In the genomic region with DNA sequence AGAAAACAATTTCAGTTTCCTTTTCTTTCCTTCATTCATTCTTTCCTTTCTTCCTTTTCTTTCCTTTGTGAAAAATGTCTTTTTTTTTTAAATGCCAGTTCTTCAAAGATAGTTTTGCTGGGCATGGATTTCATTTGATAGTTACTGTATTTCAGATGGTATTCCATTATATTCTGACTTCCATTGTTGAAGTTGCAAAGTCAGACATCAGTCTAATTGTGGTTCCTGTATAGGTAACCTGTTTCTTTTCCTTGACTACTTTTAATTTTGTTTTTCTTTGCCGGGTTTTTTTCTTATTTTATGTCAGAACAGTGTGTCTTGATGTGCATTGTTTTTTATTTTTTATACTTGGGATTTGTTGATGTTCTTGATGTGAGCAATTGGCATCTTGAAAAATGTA, we compare ENCODE assay signal across 18 cellular contexts. TPM values are rescaled to one million over a fixed set of nuclear protein-coding genes. Genes with fewer than 3 reads are reported as not detected.
DNase-seq lines count a peak whose midpoint lies in the region; ATAC-seq, FAIRE-seq and TF ChIP-seq lines count a peak whose summit lies in the region.
"Had no signal": no experiment of that assay in that cellular context is flagged by ENCODE, and none has a peak within 500 bp of the region (broad histone marks: within the 10 kb centered on the region; RNA-seq: fewer than 3 reads in every experiment).

No MANE protein-coding gene starts in this region.

- H3K27me3 ChIP-seq in HepG2 (ENCODE audit: control insufficient read depth in 1 of 2, insufficient read depth in 2 of 2, low read length in 2 of 2) (no peaks in the 10 kb centered on the region), right lobe of liver (no peaks in the 10 kb centered on the region)
- H3K27me3 ChIP-seq: BLaER1 had no signal

- no peak overlapping the region for H3K27ac ChIP-seq in HepG2 (ENCODE audit: extremely low read length, insufficient read depth, low read length)
- H3K27ac ChIP-seq in right lobe of liver: no peak overlapping the region
- H3K27ac ChIP-seq: BLaER1, GM23248 had no signal

- POLR2A ChIA-PET in HepG2 (lab: Yijun Ruan, JAX): no interaction called here
- POLR2A ChIA-PET in WTC11 (lab: Charles Lee): interaction anchor here (0.7 kb wide), 1 partner anchor 10 kb away, joined by 6 read pairs; no protein-coding TSS in a partner anchor

- TF ChIP-seq EP300 in HepG2 (IDR thresholded peaks at IDR 0.05; ENCODE audit: low read depth in 2 of 2, low read length in 2 of 2) (no peak), HepG2 (CRISPR knock-in tag; IDR thresholded peaks at IDR 0.05; ENCODE audit: borderline replicate concordance) (no peak)

- H3K4me3 Mint-ChIP-seq in WTC11 (no peak overlapping the region), T-helper 17 cell (no peak overlapping the region)
- H3K4me3 Mint-ChIP-seq: CD14-positive monocyte; CD4-positive, alpha-beta memory T cell; IgD-negative memory B cell had no signal

- H3K9me3 ChIP-seq in HepG2 (ENCODE audit: low read length) (no peaks in the 10 kb centered on the region), right lobe of liver (no peaks in the 10 kb centered on the region), T-helper 17 cell (ENCODE audit: control insufficient read depth, low read length, poor library complexity, severe bottlenecking) (no peaks in the 10 kb centered on the region)

- FAIRE-seq in HepG2 (lab: Jason Lieb, UNC): no peak
- FAIRE-seq: H54, HTR-8/SVneo had no signal

- H4K20me1 ChIP-seq in HepG2 (ENCODE audit: insufficient read depth, low read length): no peaks in the 10 kb centered on the region
- H4K20me1 ChIP-seq: BLaER1 had no signal

- WGBS in HepG2 (ENCODE audit: low lambda C conversion rate): 95% methylated on average over 1 of the region's 1 CpG
- WGBS in right lobe of liver (ENCODE audit: insufficient coverage, low coverage, low lambda C conversion rate, missing lambda C conversion rate): 80% methylated on average over 1 of the region's 1 CpG

- H3K4me3 ChIP-seq in HepG2 (replicated peaks in 1 of 3; ENCODE audit: insufficient read depth in 1 of 3, low read depth in 2 of 3, low read length in 3 of 3): no peak overlapping the region
- H3K4me3 ChIP-seq in right lobe of liver: no peak overlapping the region
- H3K4me3 ChIP-seq: BLaER1, GM23248 had no signal

- intact Hi-C loops in HepG2 (cut with micrococcal nuclease; ENCODE audit: unreplicated experiment) (no loop called here), right lobe of liver (cut with DNase I) (no loop called here)

- H3K4me1 Mint-ChIP-seq in WTC11 (no peaks in the 10 kb centered on the region), T-helper 17 cell (peaks cover 13% of the 10 kb centered on the region)
- H3K4me1 Mint-ChIP-seq: CD14-positive monocyte had no signal

- H3K4me1 ChIP-seq in HepG2 (ENCODE audit: insufficient read depth, low read length): peaks cover 28% of the 10 kb centered on the region
- H3K4me1 ChIP-seq in right lobe of liver: peaks cover 0 to 28% (median 8%) of the 10 kb centered on the region in 4 donors
- H3K4me1 ChIP-seq: BLaER1 had no signal

- H3K9me3 Mint-ChIP-seq in WTC11: peaks cover 12% of the 10 kb centered on the region
- H3K9me3 Mint-ChIP-seq: CD4-positive, alpha-beta memory T cell; IgD-negative memory B cell had no signal

- no peak for TF ChIP-seq RAD21 in HepG2 (CRISPR knock-in tag; IDR thresholded peaks at IDR 0.05)

- CTCF ChIA-PET in HepG2 (lab: Yijun Ruan, JAX; ENCODE audit: low intra/inter-chr PET ratio, low total read pairs) (no interaction called here), WTC11 (lab: Charles Lee) (no interaction called here)

- no peaks in the 10 kb centered on the region for H3K79me2 ChIP-seq in HepG2 (ENCODE audit: insufficient read depth, low read length)

- H3K9ac ChIP-seq in HepG2 (ENCODE audit: insufficient read depth, low read depth, low read length): no peak overlapping the region
- H3K9ac ChIP-seq: BLaER1, GM23248 had no signal

- ATAC-seq in HepG2: no peak
- ATAC-seq in right lobe of liver: no peak
- ATAC-seq in WTC11: no peak
- ATAC-seq in T-helper 17 cell: no peak
- no peak for ATAC-seq in GM19467 (IDR thresholded peaks at IDR 0.05; ENCODE audit: unreplicated experiment)
- ATAC-seq in HG02588 (IDR thresholded peaks at IDR 0.05; ENCODE audit: unreplicated experiment): no peak

- H3K4me2 ChIP-seq in HepG2 (ENCODE audit: low read depth, low read length): no peak overlapping the region
- H3K4me2 ChIP-seq: BLaER1 had no signal

- H3K27me3 Mint-ChIP-seq in WTC11 (ENCODE audit: low read depth): no peaks in the 10 kb centered on the region
- no peaks in the 10 kb centered on the region for H3K27me3 Mint-ChIP-seq in T-helper 17 cell
- H3K27me3 Mint-ChIP-seq: CD4-positive, alpha-beta memory T cell; IgD-negative memory B cell had no signal

- in situ Hi-C loops in HepG2 (cut with HindIII; ENCODE audit: extremely low pct_ligation_motif_present, low pct_unique_long_range_greater_than_20kb): no loop called here

- peaks cover 28% of the 10 kb centered on the region for H3K36me3 Mint-ChIP-seq in WTC11
- peaks cover 10% of the 10 kb centered on the region for H3K36me3 Mint-ChIP-seq in T-helper 17 cell (ENCODE audit: low read depth)

- H2AFZ ChIP-seq in HepG2 (ENCODE audit: low read length): no peak overlapping the region
- H2AFZ ChIP-seq: GM23248 had no signal

- TF ChIP-seq POLR2A in HepG2 (IDR thresholded peaks at IDR 0.05; ENCODE audit: insufficient read depth in 1 of 2, low read depth in 2 of 2, low read length in 2 of 2): no peak
- no peak for TF ChIP-seq POLR2A in right lobe of liver (IDR thresholded peaks at IDR 0.05)
- TF ChIP-seq POLR2A in erythroblast (IDR thresholded peaks at IDR 0.05; ENCODE audit: low read length): no peak

- H3K27ac Mint-ChIP-seq in WTC11: no peak overlapping the region; the same call in 1 of the 2 replicates
- no peak overlapping the region for H3K27ac Mint-ChIP-seq in T-helper 17 cell
- H3K27ac Mint-ChIP-seq: IgD-negative memory B cell had no signal

- H3K36me3 ChIP-seq in HepG2 (replicated peaks in 1 of 2; ENCODE audit: control insufficient read depth in 1 of 2, insufficient read depth in 2 of 2, low read length in 2 of 2) (peaks cover 4 to 14% of the 10 kb centered on the region in 2 experiments; a peak in 4 of 5 replicates), right lobe of liver (peaks cover 0 to 7% (median 0%) of the 10 kb centered on the region in 4 donors)

- no TSS peak for BruUV-seq in HepG2 (replicated peaks; lab: Mats Ljungman, UMichigan)

- TF ChIP-seq CTCF in HepG2 (CRISPR knock-in tag; IDR thresholded peaks at IDR 0.05): no peak
- TF ChIP-seq CTCF in right lobe of liver (IDR thresholded peaks at IDR 0.05): no peak
- TF ChIP-seq CTCF in WTC11 (IDR thresholded peaks at IDR 0.05): no peak

- DNase-seq in HepG2 (ENCODE audit: low spot score) (no peak), right lobe of liver (no peak), WTC11 (ENCODE audit: low spot score) (no peak), erythroblast (lab: John Stamatoyannopoulos, UW) (peak; percentile 9 to 15), T-helper 17 cell (no peak)
- DNase-seq: 8988T; CD4-positive, alpha-beta memory T cell; DMS79 treated with DMSO at 0.1 percent for 48 hours; GF-D8; GM23248; HCEC 1CT had no signal

RNA-seq across cellular contexts. Expression of gene MPC2, which starts 40.4 kb away (rescaled TPM):
- total RNA-seq in HepG2 (2016; rRNA removed; fragmentation: Illumina TruSeq; extraction: Trizol): 136 and 167 TPM in 2 replicates
- total RNA-seq in HepG2 (2016; cell fraction: cytosol; rRNA removed; fragmentation: Illumina TruSeq; extraction: Trizol; ENCODE audit: low read depth): 55.7 and 74.9 TPM in 2 replicates
- total RNA-seq in HepG2 (2016; cell fraction: insoluble cytoplasmic fraction; rRNA removed; fragmentation: Illumina TruSeq; extraction: Trizol): 135 and 177 TPM in 2 replicates
- 99.6 and 124 TPM in 2 replicates for total RNA-seq in HepG2 (2016; cell fraction: membrane; rRNA removed; fragmentation: Illumina TruSeq; extraction: Trizol)
- total RNA-seq in HepG2 (2016; cell fraction: nucleus; rRNA removed; fragmentation: Illumina TruSeq; extraction: Trizol): 59.5 and 60.1 TPM in 2 replicates
- polyA plus RNA-seq in HepG2 (2011; rRNA removed): 30.6 and 38.8 TPM in 2 replicates
- polyA plus RNA-seq in HepG2 (2011; cell fraction: cytosol; rRNA removed): 20.0 and 25.7 TPM in 2 replicates
- 4.9 and 6.2 TPM in 2 replicates for polyA plus RNA-seq in HepG2 (2011; cell fraction: nucleus; rRNA removed)
- 44.9 and 69.4 TPM in 2 replicates for polyA plus RNA-seq in HepG2 (2012)
- 87.5 and 128 TPM in 2 replicates for polyA plus RNA-seq in HepG2 (2016; cell fraction: cytosol; fragmentation: Illumina TruSeq; extraction: Trizol; ENCODE audit: low read depth)
- 185 and 198 TPM in 2 replicates for polyA plus RNA-seq in HepG2 (2016; cell fraction: insoluble cytoplasmic fraction; fragmentation: Illumina TruSeq; extraction: Trizol; ENCODE audit: low read depth)
- polyA plus RNA-seq in HepG2 (2016; cell fraction: membrane; fragmentation: Illumina TruSeq; extraction: Trizol; ENCODE audit: low read depth): 103 and 146 TPM in 2 replicates
- polyA plus RNA-seq in HepG2 (2016; cell fraction: nucleus; fragmentation: Illumina TruSeq; extraction: Trizol; ENCODE audit: insufficient read depth, low read depth): 116 and 120 TPM in 2 replicates
- 6.2 and 10.8 TPM in 2 replicates for polyA minus RNA-seq in HepG2 (2011; rRNA and poly(A)+ RNA removed; ENCODE audit: low replicate concordance)
- polyA minus RNA-seq in HepG2 (2011; cell fraction: cytosol; rRNA and poly(A)+ RNA removed): 11.6 and 17.2 TPM in 2 replicates
- polyA minus RNA-seq in HepG2 (2011; cell fraction: nucleus; rRNA and poly(A)+ RNA removed): 10.8 and 11.7 TPM in 2 replicates
- 100 to 1,000 TPM in 5 of 6 experiments, 10 to 100 TPM in 1; 85.2 to 198 (median 142) TPM for total RNA-seq in right lobe of liver
- 35.2 to 42.8 TPM (median 36.9 TPM) in 3 replicates for total RNA-seq in WTC11 (2021)
- total RNA-seq in T-helper 17 cell: 10 to 100 TPM; 42.3 to 42.8 TPM

RNA-seq across cellular contexts. Expression of gene DCAF6, which starts 40.8 kb away (rescaled TPM):
- total RNA-seq in HepG2 (2016; rRNA removed; fragmentation: Illumina TruSeq; extraction: Trizol) (24.7 and 26.9 TPM in 2 replicates), right lobe of liver (10 to 100 TPM; 35.8 to 65.9 (median 48.8) TPM), WTC11 (2021) (13.5 to 17.4 TPM (median 16.1 TPM) in 3 replicates), T-helper 17 cell (10 to 100 TPM; 24.1 to 26.9 TPM)
- 19.2 and 19.8 TPM in 2 replicates for total RNA-seq in HepG2 (2016; cell fraction: cytosol; rRNA removed; fragmentation: Illumina TruSeq; extraction: Trizol; ENCODE audit: low read depth)
- 24.4 and 26.6 TPM in 2 replicates for total RNA-seq in HepG2 (2016; cell fraction: insoluble cytoplasmic fraction; rRNA removed; fragmentation: Illumina TruSeq; extraction: Trizol)
- 30.2 and 31.2 TPM in 2 replicates for total RNA-seq in HepG2 (2016; cell fraction: membrane; rRNA removed; fragmentation: Illumina TruSeq; extraction: Trizol)
- total RNA-seq in HepG2 (2016; cell fraction: nucleus; rRNA removed; fragmentation: Illumina TruSeq; extraction: Trizol): 35.5 and 41.2 TPM in 2 replicates
- polyA plus RNA-seq in HepG2 (2011; rRNA removed): 29.8 and 33.7 TPM in 2 replicates
- polyA plus RNA-seq in HepG2 (2011; cell fraction: cytosol; rRNA removed): 18.7 and 31.3 TPM in 2 replicates
- polyA plus RNA-seq in HepG2 (2011; cell fraction: nucleus; rRNA removed): 24.6 and 25.9 TPM in 2 replicates
- 17.8 and 22.4 TPM in 2 replicates for polyA plus RNA-seq in HepG2 (2012)
- 7.0 and 7.9 TPM in 2 replicates for polyA plus RNA-seq in HepG2 (2016; cell fraction: cytosol; fragmentation: Illumina TruSeq; extraction: Trizol; ENCODE audit: low read depth)
- polyA plus RNA-seq in HepG2 (2016; cell fraction: insoluble cytoplasmic fraction; fragmentation: Illumina TruSeq; extraction: Trizol; ENCODE audit: low read depth): 26.4 and 26.6 TPM in 2 replicates
- polyA plus RNA-seq in HepG2 (2016; cell fraction: membrane; fragmentation: Illumina TruSeq; extraction: Trizol; ENCODE audit: low read depth): 18.2 and 18.5 TPM in 2 replicates
- polyA plus RNA-seq in HepG2 (2016; cell fraction: nucleus; fragmentation: Illumina TruSeq; extraction: Trizol; ENCODE audit: insufficient read depth, low read depth): 30.5 and 31.0 TPM in 2 replicates
- polyA minus RNA-seq in HepG2 (2011; rRNA and poly(A)+ RNA removed; ENCODE audit: low replicate concordance): 20.4 and 41.0 TPM in 2 replicates
- 19.0 and 23.2 TPM in 2 replicates for polyA minus RNA-seq in HepG2 (2011; cell fraction: cytosol; rRNA and poly(A)+ RNA removed)
- polyA minus RNA-seq in HepG2 (2011; cell fraction: nucleus; rRNA and poly(A)+ RNA removed): 115 and 116 TPM in 2 replicates

Comparison
In these comparisons a context has a peak if more than half of its experiments do, and no peak if none do; other contexts are left out.
1. DNase-seq: peak in erythroblast (2 of 2); none in HepG2 (single experiment), right lobe of liver (0 of 3), WTC11 (single experiment) and T-helper 17 cell (0 of 3).
2. Of the 50 proteins assayed by ChIP-seq in both HepG2 and WTC11: peak only in HepG2: none; only in WTC11: none; in both: ZNF317; in neither: 49.